Comparison of ENCODE assay signal across 23 cellular contexts in the genomic region with DNA sequence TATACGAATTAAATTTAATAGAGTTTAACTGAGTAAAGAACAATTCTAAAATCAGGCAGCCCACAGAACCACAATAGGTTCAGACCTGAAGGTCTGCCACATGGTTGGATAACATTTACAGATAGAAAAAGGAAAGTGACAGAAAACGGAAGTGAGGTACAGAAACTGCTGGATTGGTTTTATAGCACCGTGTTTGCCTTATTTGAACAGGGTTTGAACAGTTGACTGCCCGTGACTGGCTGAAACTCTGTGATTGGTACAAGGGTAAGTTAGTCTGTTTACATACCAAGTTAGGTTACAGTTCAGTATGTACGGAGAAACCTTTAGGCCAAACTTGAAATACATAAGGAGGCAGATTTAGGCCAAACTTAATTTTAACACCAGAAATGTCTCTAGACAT.
A peak's percentile ranks its signal among the peaks of the same experiment; 100 is the strongest.
DNase-seq lines count a peak whose midpoint lies in the region; ATAC-seq, FAIRE-seq and TF ChIP-seq lines count a peak whose summit lies in the region.
"Had no signal": no experiment of that assay in that cellular context is flagged by ENCODE, and none has a peak within 500 bp of the region (broad histone marks: within the 10 kb centered on the region; RNA-seq: fewer than 3 reads in every experiment).

No MANE protein-coding gene starts in this region.

- no peaks in the 10 kb centered on the region for H3K36me3 Mint-ChIP-seq in activated B cell treated with CpG ODN at 0.5 μM for 24 hours (ENCODE audit: low read depth)
- H3K36me3 Mint-ChIP-seq in neural crest cell (ENCODE audit: low read depth), result no peaks in the 10 kb centered on the region

- H3K27ac Mint-ChIP-seq in activated B cell treated with CpG ODN at 0.5 μM for 24 hours (peak overlapping the region; percentile 70), neural crest cell (ENCODE audit: unreplicated experiment) (peak overlapping the region; percentile 10)
- H3K27ac Mint-ChIP-seq: activated T-cell treated with anti-CD3 and anti-CD28 coated beads, Interleukin-2, amount 50 U/mL, for 24 hours; CD8-positive, alpha-beta memory T cell had no signal

- intact Hi-C loops in activated B cell treated with CpG ODN at 0.5 μM for 24 hours (cut with micrococcal nuclease), result no loop called here

- POLR2A ChIA-PET in activated B cell treated with CpG ODN at 0.5 μM for 24 hours (lab: Charles Lee), result interaction anchor here (0.7 kb wide), 1 partner anchor 36 kb away, joined by 3 read pairs; no protein-coding TSS in a partner anchor

- no peak for TF ChIP-seq CTCF in activated B cell treated with CpG ODN at 0.5 μM for 24 hours (IDR thresholded peaks at IDR 0.05)
- TF ChIP-seq CTCF in neural crest cell (conservative IDR thresholded peaks at IDR 0.05), result no peak

- CTCF ChIA-PET in activated B cell treated with CpG ODN at 0.5 μM for 24 hours (lab: Charles Lee), result no interaction called here

- FAIRE-seq in HTR-8/SVneo (lab: Jason Lieb, UNC), result peak; percentile 51

- H3K27me3 Mint-ChIP-seq in activated B cell treated with CpG ODN at 0.5 μM for 24 hours, result no peaks in the 10 kb centered on the region
- H3K27me3 Mint-ChIP-seq in neural crest cell (ENCODE audit: low read depth), result no peaks in the 10 kb centered on the region

- H3K4me3 Mint-ChIP-seq in activated B cell treated with CpG ODN at 0.5 μM for 24 hours (no peak overlapping the region), neural crest cell (no peak overlapping the region)
- H3K4me3 Mint-ChIP-seq: activated T-cell treated with anti-CD3 and anti-CD28 coated beads, Interleukin-2, amount 50 U/mL, for 24 hours; CD8-positive, alpha-beta memory T cell had no signal

- ATAC-seq in GM18867 (IDR thresholded peaks at IDR 0.05; ENCODE audit: unreplicated experiment), result peak; percentile 76
- peak; percentile 55 for ATAC-seq in activated B cell treated with CpG ODN at 0.5 μM for 24 hours (ENCODE audit: low read depth)
- ATAC-seq in GM18502 (IDR thresholded peaks at IDR 0.05; ENCODE audit: poor library complexity, unreplicated experiment), result no peak
- ATAC-seq: right cardiac atrium; stimulated activated naive CD8-positive, alpha-beta T cell treated with anti-CD3 and anti-CD28 coated beads, Interleukin-15, Interleukin-2, amounts not matched to agents 100 U/mL and 50 U/mL, for 24 hours had no signal

- DNase-seq in HTR-8/SVneo (ENCODE audit: insufficient read length, low spot score) (no peak), activated B cell treated with CpG ODN at 0.5 μM for 24 hours (no peak), neural crest cell (ENCODE audit: low read depth, low spot score) (no peak), AG08396 (ENCODE audit: low spot score) (no peak), SK-N-DZ (ENCODE audit: low spot score) (no peak)
- DNase-seq: activated CD8-positive, alpha-beta memory T cell treated with anti-CD3 and anti-CD28 coated beads for 24 hours; activated naive CD4-positive, alpha-beta T cell treated with Interleukin-2 at 50 U/mL for 16 hours; activated T-cell treated with anti-CD3 and anti-CD28 coated beads, Interleukin-2, amount 50 U/mL, for 24 hours; amniotic stem cell; CD8-positive, alpha-beta memory T cell; GF-D8; glutamatergic neuron; H7; KBM-7; kidney glomerular epithelial cell; NCI-H187 treated with DMSO at 0.1 percent for 48 hours; NCI-H345; right cardiac atrium; stimulated activated CD4-positive, alpha-beta T cell treated with anti-CD3 and anti-CD28 coated beads, Interleukin-4, amount 100 ng/mL, for 24 hours; stimulated activated naive CD8-positive, alpha-beta T cell treated with anti-CD3 and anti-CD28 coated beads, Interleukin-15, Interleukin-2, amounts not matched to agents 100 U/mL and 50 U/mL, for 24 hours; T1000 had no signal

- peaks cover 2% of the 10 kb centered on the region for H3K9me3 Mint-ChIP-seq in activated B cell treated with CpG ODN at 0.5 μM for 24 hours
- peaks cover 3% of the 10 kb centered on the region for H3K9me3 Mint-ChIP-seq in neural crest cell
- H3K9me3 Mint-ChIP-seq: activated T-cell treated with anti-CD3 and anti-CD28 coated beads, Interleukin-2, amount 50 U/mL, for 24 hours; CD8-positive, alpha-beta memory T cell had no signal

- peaks cover 23% of the 10 kb centered on the region for H3K4me1 Mint-ChIP-seq in activated B cell treated with CpG ODN at 0.5 μM for 24 hours
- peaks cover 52% of the 10 kb centered on the region for H3K4me1 Mint-ChIP-seq in neural crest cell
